26 cellular contexts compared by ENCODE assay signal in genomic region chr7:101151908-101152651, GRCh38. TPM values are rescaled to one million over a fixed set of nuclear protein-coding genes. Genes with fewer than 3 reads are reported as not detected.
DNase-seq lines count a peak whose midpoint lies in the region; ATAC-seq, FAIRE-seq and TF ChIP-seq lines count a peak whose summit lies in the region.
"Had no signal": no experiment of that assay in that cellular context is flagged by ENCODE, and none has a peak within 500 bp of the region (broad histone marks: within the 10 kb centered on the region; RNA-seq: fewer than 3 reads in every experiment).

No MANE protein-coding gene starts in this region.

- no peak for FAIRE-seq in HepG2 (lab: Jason Lieb, UNC)
- FAIRE-seq: GM12892, GM19239, H54, HTR-8/SVneo had no signal

- H3K4me1 ChIP-seq in HepG2 (ENCODE audit: insufficient read depth, low read length) (peaks cover 12% of the 10 kb centered on the region), right lobe of liver (peaks cover 0 to 14% (median 0%) of the 10 kb centered on the region in 4 donors), psoas muscle (no peaks in the 10 kb centered on the region)
- H3K4me1 ChIP-seq: BE2C had no signal

- WGBS in HepG2 (ENCODE audit: low lambda C conversion rate): 36% methylated on average over 2 of the region's 2 CpGs
- WGBS in right lobe of liver (ENCODE audit: insufficient coverage, low coverage, low lambda C conversion rate, missing lambda C conversion rate): 67% methylated on average over 2 of the region's 2 CpGs
- WGBS in psoas muscle, 3 donors: 75 to 84% (median 80%) methylated on average over 2 of the region's 2 CpGs

- no peak for TF ChIP-seq POLR2A in HepG2 (IDR thresholded peaks at IDR 0.05; ENCODE audit: insufficient read depth in 1 of 2, low read depth in 2 of 2, low read length in 2 of 2)
- TF ChIP-seq POLR2A in right lobe of liver (IDR thresholded peaks at IDR 0.05): no peak

- TF ChIP-seq EP300 in HepG2 (IDR thresholded peaks at IDR 0.05; ENCODE audit: low read depth in 2 of 2, low read length in 2 of 2): no peak
- no peak for TF ChIP-seq EP300 in HepG2 (CRISPR knock-in tag; IDR thresholded peaks at IDR 0.05; ENCODE audit: borderline replicate concordance)

- H3K27me3 ChIP-seq in HepG2 (ENCODE audit: control insufficient read depth in 1 of 2, insufficient read depth in 2 of 2, low read length in 2 of 2): peaks cover 0 to 6% of the 10 kb centered on the region in 2 experiments; a peak in 2 of 5 replicates
- H3K27me3 ChIP-seq in right lobe of liver: no peaks in the 10 kb centered on the region
- H3K27me3 ChIP-seq in psoas muscle (ENCODE audit: insufficient read depth in 3 of 3, low read length in 2 of 3): peaks cover 0 to 12% (median 0%) of the 10 kb centered on the region in 3 donors
- H3K27me3 ChIP-seq: BE2C had no signal

- ATAC-seq in HepG2: no peak
- no peak for ATAC-seq in right lobe of liver
- ATAC-seq in psoas muscle: no peak
- ATAC-seq: Right ventricle myocardium inferior, SK-N-SH treated with all-trans-retinoic acid at 6 μM for 48 hours had no signal

- H3K9me3 ChIP-seq in HepG2 (ENCODE audit: low read length): no peaks in the 10 kb centered on the region
- H3K9me3 ChIP-seq in right lobe of liver: no peaks in the 10 kb centered on the region
- no peaks in the 10 kb centered on the region for H3K9me3 ChIP-seq in psoas muscle
- H3K9me3 ChIP-seq: BE2C, SJCRH30 had no signal

- no peak overlapping the region for H3K4me3 ChIP-seq in HepG2 (replicated peaks in 1 of 3; ENCODE audit: insufficient read depth in 1 of 3, low read depth in 2 of 3, low read length in 3 of 3)
- no peak overlapping the region for H3K4me3 ChIP-seq in right lobe of liver
- no peak overlapping the region for H3K4me3 ChIP-seq in psoas muscle
- H3K4me3 ChIP-seq: PC-9, SJCRH30 had no signal

- intact Hi-C loops in HepG2 (cut with micrococcal nuclease; ENCODE audit: unreplicated experiment): no loop called here
- intact Hi-C loops in right lobe of liver (cut with DNase I): no loop called here
- intact Hi-C loops in psoas muscle (cut with DNase I): no loop called here

- POLR2A ChIA-PET in HepG2 (lab: Yijun Ruan, JAX): no interaction called here

- CTCF ChIA-PET in HepG2 (lab: Yijun Ruan, JAX; ENCODE audit: low intra/inter-chr PET ratio, low total read pairs): no interaction called here

- no peaks in the 10 kb centered on the region for H4K20me1 ChIP-seq in HepG2 (ENCODE audit: insufficient read depth, low read length)

- no peak overlapping the region for H2AFZ ChIP-seq in HepG2 (ENCODE audit: low read length)
- H2AFZ ChIP-seq: PC-9 had no signal

- no peak overlapping the region for H3K9ac ChIP-seq in HepG2 (ENCODE audit: insufficient read depth, low read depth, low read length)
- H3K9ac ChIP-seq: KMS-11 had no signal

- in situ Hi-C loops in HepG2 (cut with HindIII; ENCODE audit: extremely low pct_ligation_motif_present, low pct_unique_long_range_greater_than_20kb): no loop called here

- TF ChIP-seq RAD21 in HepG2 (CRISPR knock-in tag; IDR thresholded peaks at IDR 0.05): no peak

- H3K79me2 ChIP-seq in HepG2 (ENCODE audit: insufficient read depth, low read length): peaks cover 8% of the 10 kb centered on the region

- no peak for TF ChIP-seq CTCF in HepG2 (CRISPR knock-in tag; IDR thresholded peaks at IDR 0.05)
- no peak for TF ChIP-seq CTCF in right lobe of liver (IDR thresholded peaks at IDR 0.05)
- no peak for TF ChIP-seq CTCF in psoas muscle (IDR thresholded peaks at IDR 0.05)

- no peak for DNase-seq in HepG2 (ENCODE audit: low spot score)
- DNase-seq in right lobe of liver: no peak
- no peak for DNase-seq in NCI-H510A treated with DMSO at 0.1 percent for 48 hours (lab: John Stamatoyannopoulos, UW)
- no peak for DNase-seq in psoas muscle
- DNase-seq: ACHN; BE2C; DMS153; DND-41; MM.1S; NCI-H2029; NCI-H446; NCI-H526; NCI-H82; NK-92 treated with Interleukin-12 subunit alpha and Interleukin-12 subunit beta, amount 100 ng/mL, for 24 hours; PC-9; SJCRH30 had no signal

- H3K36me3 ChIP-seq in HepG2 (replicated peaks in 1 of 2; ENCODE audit: control insufficient read depth in 1 of 2, insufficient read depth in 2 of 2, low read length in 2 of 2) (peaks cover 0 to 3% of the 10 kb centered on the region in 2 experiments; a peak in 2 of 5 replicates), right lobe of liver (no peaks in the 10 kb centered on the region), psoas muscle (ENCODE audit: insufficient read depth in 1 of 2, low read depth in 1 of 2) (peaks cover 0 to 2% of the 10 kb centered on the region in 2 donors)
- H3K36me3 ChIP-seq: BE2C, SJCRH30 had no signal

- H3K27ac ChIP-seq in HepG2 (ENCODE audit: extremely low read length, insufficient read depth, low read length) (no peak overlapping the region), right lobe of liver (no peak overlapping the region), psoas muscle (no peak overlapping the region)
- H3K27ac ChIP-seq: 22Rv1, KMS-11, PC-9, SJCRH30 had no signal

- no peak overlapping the region for H3K4me2 ChIP-seq in HepG2 (ENCODE audit: low read depth, low read length)
- H3K4me2 ChIP-seq: KMS-11, PC-9 had no signal

- BruUV-seq in HepG2 (replicated peaks; lab: Mats Ljungman, UMichigan): no TSS peak

RNA-seq across cellular contexts. Expression of gene AP1S1, which starts 2.2 kb away (rescaled TPM):
- total RNA-seq in HepG2 (2016; rRNA removed; fragmentation: Illumina TruSeq; extraction: Trizol): 57.5 and 77.9 TPM in 2 replicates
- total RNA-seq in HepG2 (2016; cell fraction: cytosol; rRNA removed; fragmentation: Illumina TruSeq; extraction: Trizol; ENCODE audit: low read depth): 12.5 and 16.2 TPM in 2 replicates
- 61.5 and 77.2 TPM in 2 replicates for total RNA-seq in HepG2 (2016; cell fraction: insoluble cytoplasmic fraction; rRNA removed; fragmentation: Illumina TruSeq; extraction: Trizol)
- total RNA-seq in HepG2 (2016; cell fraction: membrane; rRNA removed; fragmentation: Illumina TruSeq; extraction: Trizol): 27.8 and 28.9 TPM in 2 replicates
- 21.6 and 22.0 TPM in 2 replicates for total RNA-seq in HepG2 (2016; cell fraction: nucleus; rRNA removed; fragmentation: Illumina TruSeq; extraction: Trizol)
- polyA plus RNA-seq in HepG2 (2011; rRNA removed): 65.2 and 68.1 TPM in 2 replicates
- polyA plus RNA-seq in HepG2 (2011; cell fraction: cytosol; rRNA removed): 72.3 and 73.9 TPM in 2 replicates
- polyA plus RNA-seq in HepG2 (2011; cell fraction: nucleus; rRNA removed): 36.3 and 39.1 TPM in 2 replicates
- polyA plus RNA-seq in HepG2 (2012): 37.2 and 44.1 TPM in 2 replicates
- 12.3 and 17.5 TPM in 2 replicates for polyA plus RNA-seq in HepG2 (2016; cell fraction: cytosol; fragmentation: Illumina TruSeq; extraction: Trizol; ENCODE audit: low read depth)
- 79.7 and 84.4 TPM in 2 replicates for polyA plus RNA-seq in HepG2 (2016; cell fraction: insoluble cytoplasmic fraction; fragmentation: Illumina TruSeq; extraction: Trizol; ENCODE audit: low read depth)
- polyA plus RNA-seq in HepG2 (2016; cell fraction: membrane; fragmentation: Illumina TruSeq; extraction: Trizol; ENCODE audit: low read depth): 20.4 and 24.4 TPM in 2 replicates
- polyA plus RNA-seq in HepG2 (2016; cell fraction: nucleus; fragmentation: Illumina TruSeq; extraction: Trizol; ENCODE audit: insufficient read depth, low read depth): 37.5 and 48.7 TPM in 2 replicates
- polyA minus RNA-seq in HepG2 (2011; rRNA and poly(A)+ RNA removed; ENCODE audit: low replicate concordance): 27.0 and 72.1 TPM in 2 replicates
- 13.5 and 15.9 TPM in 2 replicates for polyA minus RNA-seq in HepG2 (2011; cell fraction: cytosol; rRNA and poly(A)+ RNA removed)
- 6.6 and 8.1 TPM in 2 replicates for polyA minus RNA-seq in HepG2 (2011; cell fraction: nucleus; rRNA and poly(A)+ RNA removed)
- total RNA-seq in right lobe of liver: 10 to 100 TPM; 24.0 to 56.5 (median 26.4) TPM
- 1 to 10 TPM; 5.7 to 7.1 (median 6.6) TPM for total RNA-seq in psoas muscle
- 10 to 100 TPM; 11.1 to 29.9 (median 17.8) TPM for polyA plus RNA-seq in psoas muscle

RNA-seq across cellular contexts. Expression of gene VGF, which starts 13.3 kb away (rescaled TPM):
- total RNA-seq in HepG2 (2016; rRNA removed; fragmentation: Illumina TruSeq; extraction: Trizol) (0.10 and 0.46 TPM in 2 replicates), right lobe of liver (not detected), psoas muscle (under 1 TPM in 1 of 4 donors, not detected in 3; 0.10 TPM)
- 0.18 TPM in 1 of 2 replicates, not detected in the other for total RNA-seq in HepG2 (2016; cell fraction: cytosol; rRNA removed; fragmentation: Illumina TruSeq; extraction: Trizol; ENCODE audit: low read depth)
- 0.52 TPM in 1 of 2 replicates, not detected in the other for total RNA-seq in HepG2 (2016; cell fraction: insoluble cytoplasmic fraction; rRNA removed; fragmentation: Illumina TruSeq; extraction: Trizol)
- 0.10 and 0.15 TPM in 2 replicates for total RNA-seq in HepG2 (2016; cell fraction: membrane; rRNA removed; fragmentation: Illumina TruSeq; extraction: Trizol)
- total RNA-seq in HepG2 (2016; cell fraction: nucleus; rRNA removed; fragmentation: Illumina TruSeq; extraction: Trizol): 0.44 and 0.78 TPM in 2 replicates
- polyA plus RNA-seq in HepG2 (2011; rRNA removed) (0.12 and 0.21 TPM in 2 replicates), psoas muscle (1 to 10 TPM in 1 of 3 donors, under 1 TPM in 1, not detected in 1; 0.03 to 4.3 TPM)
- polyA plus RNA-seq in HepG2 (2011; cell fraction: cytosol; rRNA removed): 0.12 and 0.23 TPM in 2 replicates
- polyA plus RNA-seq in HepG2 (2011; cell fraction: nucleus; rRNA removed): 0.40 and 0.96 TPM in 2 replicates
- 0.09 and 0.31 TPM in 2 replicates for polyA plus RNA-seq in HepG2 (2012)
- 0.06 and 0.09 TPM in 2 replicates for polyA plus RNA-seq in HepG2 (2016; cell fraction: cytosol; fragmentation: Illumina TruSeq; extraction: Trizol; ENCODE audit: low read depth)
- 0.15 and 0.16 TPM in 2 replicates for polyA plus RNA-seq in HepG2 (2016; cell fraction: insoluble cytoplasmic fraction; fragmentation: Illumina TruSeq; extraction: Trizol; ENCODE audit: low read depth)
- polyA plus RNA-seq in HepG2 (2016; cell fraction: membrane; fragmentation: Illumina TruSeq; extraction: Trizol; ENCODE audit: low read depth): 0.08 TPM in 1 of 2 replicates, not detected in the other
- 0.99 and 1.4 TPM in 2 replicates for polyA plus RNA-seq in HepG2 (2016; cell fraction: nucleus; fragmentation: Illumina TruSeq; extraction: Trizol; ENCODE audit: insufficient read depth, low read depth)
- 0.14 and 0.16 TPM in 2 replicates for polyA minus RNA-seq in HepG2 (2011; rRNA and poly(A)+ RNA removed; ENCODE audit: low replicate concordance)
- polyA minus RNA-seq in HepG2 (2011; cell fraction: cytosol; rRNA and poly(A)+ RNA removed): 0.69 and 0.88 TPM in 2 replicates
- not detected in 2 replicates for polyA minus RNA-seq in HepG2 (2011; cell fraction: nucleus; rRNA and poly(A)+ RNA removed)
- total RNA-seq: Right ventricle myocardium inferior had no signal
- polyA plus RNA-seq: CD14-positive monocyte had no signal

RNA-seq across cellular contexts. Expression of gene SERPINE1, which starts 25.2 kb away (rescaled TPM):
- 9.2 and 21.2 TPM in 2 replicates for total RNA-seq in HepG2 (2016; rRNA removed; fragmentation: Illumina TruSeq; extraction: Trizol)
- 3.3 and 3.6 TPM in 2 replicates for total RNA-seq in HepG2 (2016; cell fraction: cytosol; rRNA removed; fragmentation: Illumina TruSeq; extraction: Trizol; ENCODE audit: low read depth)
- total RNA-seq in HepG2 (2016; cell fraction: insoluble cytoplasmic fraction; rRNA removed; fragmentation: Illumina TruSeq; extraction: Trizol): 8.0 and 21.0 TPM in 2 replicates
- total RNA-seq in HepG2 (2016; cell fraction: membrane; rRNA removed; fragmentation: Illumina TruSeq; extraction: Trizol): 8.0 and 9.1 TPM in 2 replicates
- total RNA-seq in HepG2 (2016; cell fraction: nucleus; rRNA removed; fragmentation: Illumina TruSeq; extraction: Trizol): 18.0 and 20.9 TPM in 2 replicates
- 1,576 and 2,365 TPM in 2 replicates for polyA plus RNA-seq in HepG2 (2011; rRNA removed)
- polyA plus RNA-seq in HepG2 (2011; cell fraction: cytosol; rRNA removed): 1,491 and 1,809 TPM in 2 replicates
- 562 and 817 TPM in 2 replicates for polyA plus RNA-seq in HepG2 (2011; cell fraction: nucleus; rRNA removed)
- polyA plus RNA-seq in HepG2 (2012): 545 and 706 TPM in 2 replicates
- polyA plus RNA-seq in HepG2 (2016; cell fraction: cytosol; fragmentation: Illumina TruSeq; extraction: Trizol; ENCODE audit: low read depth): 3.7 and 4.4 TPM in 2 replicates
- 9.1 and 11.4 TPM in 2 replicates for polyA plus RNA-seq in HepG2 (2016; cell fraction: insoluble cytoplasmic fraction; fragmentation: Illumina TruSeq; extraction: Trizol; ENCODE audit: low read depth)
- 6.1 and 6.8 TPM in 2 replicates for polyA plus RNA-seq in HepG2 (2016; cell fraction: membrane; fragmentation: Illumina TruSeq; extraction: Trizol; ENCODE audit: low read depth)
- polyA plus RNA-seq in HepG2 (2016; cell fraction: nucleus; fragmentation: Illumina TruSeq; extraction: Trizol; ENCODE audit: insufficient read depth, low read depth): 38.3 and 38.7 TPM in 2 replicates
- polyA minus RNA-seq in HepG2 (2011; rRNA and poly(A)+ RNA removed; ENCODE audit: low replicate concordance): 6.3 and 1,949 TPM in 2 replicates
- 904 and 1,305 TPM in 2 replicates for polyA minus RNA-seq in HepG2 (2011; cell fraction: cytosol; rRNA and poly(A)+ RNA removed)
- polyA minus RNA-seq in HepG2 (2011; cell fraction: nucleus; rRNA and poly(A)+ RNA removed): 242 and 430 TPM in 2 replicates
- total RNA-seq in right lobe of liver: 100 to 1,000 TPM in 3 of 6 experiments, 10 to 100 TPM in 2, 1 to 10 TPM in 1; 5.4 to 497 (median 98.6) TPM
- total RNA-seq in psoas muscle: 10 to 100 TPM in 1 of 4 donors, 1 to 10 TPM in 3; 7.1 to 14.4 (median 7.4) TPM
- 100 to 1,000 TPM in 1 of 3 donors, 1 to 10 TPM in 2; 4.3 to 269 (median 5.9) TPM for polyA plus RNA-seq in psoas muscle

RNA-seq across cellular contexts. Expression of gene NAT16, which starts 28.0 kb away (rescaled TPM):
- total RNA-seq in HepG2 (2016; rRNA removed; fragmentation: Illumina TruSeq; extraction: Trizol): not detected in 2 replicates
- not detected in 2 replicates for total RNA-seq in HepG2 (2016; cell fraction: cytosol; rRNA removed; fragmentation: Illumina TruSeq; extraction: Trizol; ENCODE audit: low read depth)
- total RNA-seq in HepG2 (2016; cell fraction: insoluble cytoplasmic fraction; rRNA removed; fragmentation: Illumina TruSeq; extraction: Trizol): not detected in 2 replicates
- not detected in 2 replicates for total RNA-seq in HepG2 (2016; cell fraction: membrane; rRNA removed; fragmentation: Illumina TruSeq; extraction: Trizol)
- not detected in 2 replicates for total RNA-seq in HepG2 (2016; cell fraction: nucleus; rRNA removed; fragmentation: Illumina TruSeq; extraction: Trizol)
- 0.04 TPM in 1 of 2 replicates, not detected in the other for polyA plus RNA-seq in HepG2 (2011; rRNA removed)
- 0.04 and 0.05 TPM in 2 replicates for polyA plus RNA-seq in HepG2 (2011; cell fraction: cytosol; rRNA removed)
- 0.24 and 0.34 TPM in 2 replicates for polyA plus RNA-seq in HepG2 (2011; cell fraction: nucleus; rRNA removed)
- polyA plus RNA-seq in HepG2 (2012): 0.12 TPM in 1 of 2 replicates, not detected in the other
- polyA plus RNA-seq in HepG2 (2016; cell fraction: cytosol; fragmentation: Illumina TruSeq; extraction: Trizol; ENCODE audit: low read depth): not detected in 2 replicates
- not detected in 2 replicates for polyA plus RNA-seq in HepG2 (2016; cell fraction: insoluble cytoplasmic fraction; fragmentation: Illumina TruSeq; extraction: Trizol; ENCODE audit: low read depth)
- not detected in 2 replicates for polyA plus RNA-seq in HepG2 (2016; cell fraction: membrane; fragmentation: Illumina TruSeq; extraction: Trizol; ENCODE audit: low read depth)
- polyA plus RNA-seq in HepG2 (2016; cell fraction: nucleus; fragmentation: Illumina TruSeq; extraction: Trizol; ENCODE audit: insufficient read depth, low read depth): not detected in 2 replicates
- polyA minus RNA-seq in HepG2 (2011; rRNA and poly(A)+ RNA removed; ENCODE audit: low replicate concordance): not detected in 2 replicates
- polyA minus RNA-seq in HepG2 (2011; cell fraction: cytosol; rRNA and poly(A)+ RNA removed): not detected in 2 replicates
- polyA minus RNA-seq in HepG2 (2011; cell fraction: nucleus; rRNA and poly(A)+ RNA removed): not detected in 2 replicates
- total RNA-seq in right lobe of liver: not detected
- not detected for total RNA-seq in psoas muscle
- polyA plus RNA-seq in psoas muscle: under 1 TPM in 1 of 3 donors, not detected in 2; 0.01 TPM
- total RNA-seq: PC-9, Right ventricle myocardium inferior, RPMI7951, SJCRH30 had no signal
- polyA plus RNA-seq: CD14-positive monocyte had no signal

RNA-seq across cellular contexts. Expression of gene MOGAT3, which starts 48.8 kb away (rescaled TPM):
- 5.5 and 22.5 TPM in 2 replicates for total RNA-seq in HepG2 (2016; rRNA removed; fragmentation: Illumina TruSeq; extraction: Trizol)
- total RNA-seq in HepG2 (2016; cell fraction: cytosol; rRNA removed; fragmentation: Illumina TruSeq; extraction: Trizol; ENCODE audit: low read depth): 4.9 TPM in 2 replicates
- 5.7 and 22.7 TPM in 2 replicates for total RNA-seq in HepG2 (2016; cell fraction: insoluble cytoplasmic fraction; rRNA removed; fragmentation: Illumina TruSeq; extraction: Trizol)
- total RNA-seq in HepG2 (2016; cell fraction: membrane; rRNA removed; fragmentation: Illumina TruSeq; extraction: Trizol): 4.8 and 5.0 TPM in 2 replicates
- 38.2 and 46.4 TPM in 2 replicates for total RNA-seq in HepG2 (2016; cell fraction: nucleus; rRNA removed; fragmentation: Illumina TruSeq; extraction: Trizol)
- polyA plus RNA-seq in HepG2 (2011; rRNA removed): 30.5 and 39.2 TPM in 2 replicates
- polyA plus RNA-seq in HepG2 (2011; cell fraction: cytosol; rRNA removed): 16.6 and 17.2 TPM in 2 replicates
- 82.9 and 84.5 TPM in 2 replicates for polyA plus RNA-seq in HepG2 (2011; cell fraction: nucleus; rRNA removed)
- polyA plus RNA-seq in HepG2 (2012): 17.1 and 24.2 TPM in 2 replicates
- 1.8 and 2.5 TPM in 2 replicates for polyA plus RNA-seq in HepG2 (2016; cell fraction: cytosol; fragmentation: Illumina TruSeq; extraction: Trizol; ENCODE audit: low read depth)
- polyA plus RNA-seq in HepG2 (2016; cell fraction: insoluble cytoplasmic fraction; fragmentation: Illumina TruSeq; extraction: Trizol; ENCODE audit: low read depth): 5.6 and 6.9 TPM in 2 replicates
- 2.9 and 3.0 TPM in 2 replicates for polyA plus RNA-seq in HepG2 (2016; cell fraction: membrane; fragmentation: Illumina TruSeq; extraction: Trizol; ENCODE audit: low read depth)
- polyA plus RNA-seq in HepG2 (2016; cell fraction: nucleus; fragmentation: Illumina TruSeq; extraction: Trizol; ENCODE audit: insufficient read depth, low read depth): 38.7 and 42.5 TPM in 2 replicates
- polyA minus RNA-seq in HepG2 (2011; rRNA and poly(A)+ RNA removed; ENCODE audit: low replicate concordance): 121 TPM in 1 of 2 replicates, not detected in the other
- polyA minus RNA-seq in HepG2 (2011; cell fraction: cytosol; rRNA and poly(A)+ RNA removed): 14.9 and 15.6 TPM in 2 replicates
- polyA minus RNA-seq in HepG2 (2011; cell fraction: nucleus; rRNA and poly(A)+ RNA removed): 233 and 284 TPM in 2 replicates
- total RNA-seq in right lobe of liver: 10 to 100 TPM in 5 of 6 experiments, 1 to 10 TPM in 1; 8.4 to 28.6 (median 15.7) TPM
- total RNA-seq in psoas muscle: not detected
- not detected for polyA plus RNA-seq in psoas muscle
- total RNA-seq: PC-9, Right ventricle myocardium inferior, RPMI7951, SJCRH30 had no signal
- polyA plus RNA-seq: CD14-positive monocyte had no signal
